ENCODE assay signal across 8 cellular contexts in genomic region chr21:41678016-41678935, GRCh38.
DNase-seq lines count a peak whose midpoint lies in the region; ATAC-seq and TF ChIP-seq lines count a peak whose summit lies in the region.

No MANE protein-coding gene starts in this region.

- no peaks in the 10 kb centered on the region for H3K36me3 Mint-ChIP-seq in type B pancreatic cell

- peak overlapping the region; percentile 99 for H3K27ac Mint-ChIP-seq in type B pancreatic cell

- peaks cover 31% of the 10 kb centered on the region for H3K4me1 Mint-ChIP-seq in type B pancreatic cell (ENCODE audit: unreplicated experiment)

- no peaks in the 10 kb centered on the region for H3K9me3 Mint-ChIP-seq in type B pancreatic cell

- intact Hi-C loops in left colon (cut with DNase I, micrococcal nuclease), result no loop called here

- ATAC-seq in left colon, result peak; percentile 81

- no peaks in the 10 kb centered on the region for H3K27me3 Mint-ChIP-seq in type B pancreatic cell

- DNase-seq in NCI-H1417 (lab: John Stamatoyannopoulos, UW), result peak; percentile 54 to 82 (median 54)
- DNase-seq in NCI-H1417 treated with DMSO at 0.1 percent for 48 hours (lab: John Stamatoyannopoulos, UW), result no peak
- DNase-seq in SW480 (ENCODE audit: low spot score), result peak; percentile 97
- peak; percentile 67 to 84 for DNase-seq in left colon
- no peak for DNase-seq in type B pancreatic cell (ENCODE audit: extremely low spot score, unreplicated experiment)
- no peak for DNase-seq in cerebellar nuclear complex (lab: John Stamatoyannopoulos, UW)
- no peak for DNase-seq in stimulated activated CD4-positive, alpha-beta T cell treated with anti-CD3 and anti-CD28 coated beads, Interleukin-1b, Interleukin-23, amount 100 ng/mL, for 48 hours
- no peak for DNase-seq in activated T-cell treated with anti-CD3 and anti-CD28 coated beads, Interleukin-2, amount 50 U/mL, for 1 hour

- TF ChIP-seq CTCF in type B pancreatic cell (conservative IDR thresholded peaks at IDR 0.05), result no peak

- H3K4me3 Mint-ChIP-seq in type B pancreatic cell, result peak overlapping the region; percentile 78

Comparison
In these comparisons a context has a peak if more than half of its experiments do, and no peak if none do; other contexts are left out.
1. DNase-seq: peak in NCI-H1417 (3 of 3), SW480 (single experiment) and left colon (2 of 2); none in NCI-H1417 treated with DMSO at 0.1 percent for 48 hours (single experiment), type B pancreatic cell (single experiment), cerebellar nuclear complex (0 of 2), stimulated activated CD4-positive, alpha-beta T cell treated with anti-CD3 and anti-CD28 coated beads, Interleukin-1b, Interleukin-23, amount 100 ng/mL, for 48 hours (single experiment) and activated T-cell treated with anti-CD3 and anti-CD28 coated beads, Interleukin-2, amount 50 U/mL, for 1 hour (single experiment).